In the genomic region with DNA sequence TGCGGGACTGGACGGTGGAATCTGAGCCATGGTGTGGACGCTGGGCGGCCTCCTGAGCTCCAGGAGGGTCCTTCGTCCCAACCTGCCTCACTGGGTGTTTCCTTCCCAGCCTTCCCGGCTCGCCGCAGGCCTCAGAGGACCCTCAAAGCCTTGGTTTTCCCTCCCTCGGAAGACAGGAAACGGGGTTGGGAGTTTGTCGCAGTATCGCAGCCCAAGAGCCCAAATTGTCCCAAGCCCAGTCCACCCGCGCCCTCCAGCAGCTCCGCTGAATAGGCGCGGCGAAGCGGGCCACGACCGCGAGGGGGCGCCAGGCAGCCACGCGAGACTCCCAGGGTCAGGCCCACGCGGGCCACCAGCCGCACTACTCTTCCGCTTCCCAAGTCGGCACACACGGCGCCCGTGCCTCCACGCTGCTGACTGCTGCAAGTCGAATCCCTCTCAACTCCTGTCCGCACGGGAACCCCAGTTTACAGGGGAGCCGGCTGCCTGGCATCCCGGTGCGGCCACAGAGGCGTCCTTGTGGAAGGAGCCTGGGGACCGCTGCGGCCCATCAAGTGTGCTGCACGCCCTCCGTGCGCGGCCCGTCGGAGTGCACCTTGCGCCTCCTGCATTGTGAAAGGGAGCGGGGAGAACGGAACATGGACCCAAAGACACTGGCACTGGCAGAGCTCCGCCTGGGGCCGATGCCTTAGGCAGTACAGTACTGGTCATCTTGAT, we compare ENCODE assay signal across 1 cellular context.
TF ChIP-seq lines count a peak whose summit lies in the region.

No MANE protein-coding gene starts in this region.

TF ChIP-seq in WTC11, 78 proteins besides CTCF, POLR2A, EP300 and RAD21 (continues in another document):
- TF ChIP-seq FOXK1 (CRISPR knock-in tag; IDR thresholded peaks at IDR 0.05), result no peak; the same call in 1 of the 2 replicates
- TF ChIP-seq, protein P1, sequence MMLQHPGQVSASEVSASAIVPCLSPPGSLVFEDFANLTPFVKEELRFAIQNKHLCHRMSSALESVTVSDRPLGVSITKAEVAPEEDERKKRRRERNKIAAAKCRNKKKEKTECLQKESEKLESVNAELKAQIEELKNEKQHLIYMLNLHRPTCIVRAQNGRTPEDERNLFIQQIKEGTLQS (CRISPR knock-in tag; conservative IDR thresholded peaks at IDR 0.05), result no peak
- TF ChIP-seq, protein P2, sequence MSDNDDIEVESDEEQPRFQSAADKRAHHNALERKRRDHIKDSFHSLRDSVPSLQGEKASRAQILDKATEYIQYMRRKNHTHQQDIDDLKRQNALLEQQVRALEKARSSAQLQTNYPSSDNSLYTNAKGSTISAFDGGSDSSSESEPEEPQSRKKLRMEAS (CRISPR knock-in tag; IDR thresholded peaks at IDR 0.05), result peak; percentile 54; the same call in 1 of the 2 replicates
- TF ChIP-seq NR3C1 (CRISPR knock-in tag; conservative IDR thresholded peaks at IDR 0.05; ENCODE audit: low read depth), result no peak
- TF ChIP-seq TP53 (CRISPR knock-in tag; IDR thresholded peaks at IDR 0.05), result no peak
- TF ChIP-seq, protein P3, sequence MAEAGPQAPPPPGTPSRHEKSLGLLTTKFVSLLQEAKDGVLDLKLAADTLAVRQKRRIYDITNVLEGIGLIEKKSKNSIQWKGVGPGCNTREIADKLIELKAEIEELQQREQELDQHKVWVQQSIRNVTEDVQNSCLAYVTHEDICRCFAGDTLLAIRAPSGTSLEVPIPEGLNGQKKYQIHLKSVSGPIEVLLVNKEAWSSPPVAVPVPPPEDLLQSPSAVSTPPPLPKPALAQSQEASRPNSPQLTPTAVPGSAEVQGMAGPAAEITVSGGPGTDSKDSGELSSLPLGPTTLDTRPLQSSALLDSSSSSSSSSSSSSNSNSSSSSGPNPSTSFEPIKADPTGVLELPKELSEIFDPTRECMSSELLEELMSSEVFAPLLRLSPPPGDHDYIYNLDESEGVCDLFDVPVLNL (CRISPR knock-in tag; IDR thresholded peaks at IDR 0.05; ENCODE audit: borderline replicate concordance, low read depth), result no peak
- TF ChIP-seq, protein P4, sequence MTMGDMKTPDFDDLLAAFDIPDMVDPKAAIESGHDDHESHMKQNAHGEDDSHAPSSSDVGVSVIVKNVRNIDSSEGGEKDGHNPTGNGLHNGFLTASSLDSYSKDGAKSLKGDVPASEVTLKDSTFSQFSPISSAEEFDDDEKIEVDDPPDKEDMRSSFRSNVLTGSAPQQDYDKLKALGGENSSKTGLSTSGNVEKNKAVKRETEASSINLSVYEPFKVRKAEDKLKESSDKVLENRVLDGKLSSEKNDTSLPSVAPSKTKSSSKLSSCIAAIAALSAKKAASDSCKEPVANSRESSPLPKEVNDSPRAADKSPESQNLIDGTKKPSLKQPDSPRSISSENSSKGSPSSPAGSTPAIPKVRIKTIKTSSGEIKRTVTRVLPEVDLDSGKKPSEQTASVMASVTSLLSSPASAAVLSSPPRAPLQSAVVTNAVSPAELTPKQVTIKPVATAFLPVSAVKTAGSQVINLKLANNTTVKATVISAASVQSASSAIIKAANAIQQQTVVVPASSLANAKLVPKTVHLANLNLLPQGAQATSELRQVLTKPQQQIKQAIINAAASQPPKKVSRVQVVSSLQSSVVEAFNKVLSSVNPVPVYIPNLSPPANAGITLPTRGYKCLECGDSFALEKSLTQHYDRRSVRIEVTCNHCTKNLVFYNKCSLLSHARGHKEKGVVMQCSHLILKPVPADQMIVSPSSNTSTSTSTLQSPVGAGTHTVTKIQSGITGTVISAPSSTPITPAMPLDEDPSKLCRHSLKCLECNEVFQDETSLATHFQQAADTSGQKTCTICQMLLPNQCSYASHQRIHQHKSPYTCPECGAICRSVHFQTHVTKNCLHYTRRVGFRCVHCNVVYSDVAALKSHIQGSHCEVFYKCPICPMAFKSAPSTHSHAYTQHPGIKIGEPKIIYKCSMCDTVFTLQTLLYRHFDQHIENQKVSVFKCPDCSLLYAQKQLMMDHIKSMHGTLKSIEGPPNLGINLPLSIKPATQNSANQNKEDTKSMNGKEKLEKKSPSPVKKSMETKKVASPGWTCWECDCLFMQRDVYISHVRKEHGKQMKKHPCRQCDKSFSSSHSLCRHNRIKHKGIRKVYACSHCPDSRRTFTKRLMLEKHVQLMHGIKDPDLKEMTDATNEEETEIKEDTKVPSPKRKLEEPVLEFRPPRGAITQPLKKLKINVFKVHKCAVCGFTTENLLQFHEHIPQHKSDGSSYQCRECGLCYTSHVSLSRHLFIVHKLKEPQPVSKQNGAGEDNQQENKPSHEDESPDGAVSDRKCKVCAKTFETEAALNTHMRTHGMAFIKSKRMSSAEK (CRISPR knock-in tag; IDR thresholded peaks at IDR 0.05; ENCODE audit: borderline replicate concordance), result no peak
- peak; percentile 65; the same call in 1 of the 2 replicates for TF ChIP-seq GABPB1 (CRISPR knock-in tag; IDR thresholded peaks at IDR 0.05)
- TF ChIP-seq HMGA2 (CRISPR knock-in tag; IDR thresholded peaks at IDR 0.05), result no peak
- TF ChIP-seq SOX15 (CRISPR knock-in tag; IDR thresholded peaks at IDR 0.05), result no peak
- TF ChIP-seq, protein P5, sequence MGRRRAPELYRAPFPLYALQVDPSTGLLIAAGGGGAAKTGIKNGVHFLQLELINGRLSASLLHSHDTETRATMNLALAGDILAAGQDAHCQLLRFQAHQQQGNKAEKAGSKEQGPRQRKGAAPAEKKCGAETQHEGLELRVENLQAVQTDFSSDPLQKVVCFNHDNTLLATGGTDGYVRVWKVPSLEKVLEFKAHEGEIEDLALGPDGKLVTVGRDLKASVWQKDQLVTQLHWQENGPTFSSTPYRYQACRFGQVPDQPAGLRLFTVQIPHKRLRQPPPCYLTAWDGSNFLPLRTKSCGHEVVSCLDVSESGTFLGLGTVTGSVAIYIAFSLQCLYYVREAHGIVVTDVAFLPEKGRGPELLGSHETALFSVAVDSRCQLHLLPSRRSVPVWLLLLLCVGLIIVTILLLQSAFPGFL (CRISPR knock-in tag; IDR thresholded peaks at IDR 0.05; ENCODE audit: borderline replicate concordance), result no peak
- TF ChIP-seq, protein P6, sequence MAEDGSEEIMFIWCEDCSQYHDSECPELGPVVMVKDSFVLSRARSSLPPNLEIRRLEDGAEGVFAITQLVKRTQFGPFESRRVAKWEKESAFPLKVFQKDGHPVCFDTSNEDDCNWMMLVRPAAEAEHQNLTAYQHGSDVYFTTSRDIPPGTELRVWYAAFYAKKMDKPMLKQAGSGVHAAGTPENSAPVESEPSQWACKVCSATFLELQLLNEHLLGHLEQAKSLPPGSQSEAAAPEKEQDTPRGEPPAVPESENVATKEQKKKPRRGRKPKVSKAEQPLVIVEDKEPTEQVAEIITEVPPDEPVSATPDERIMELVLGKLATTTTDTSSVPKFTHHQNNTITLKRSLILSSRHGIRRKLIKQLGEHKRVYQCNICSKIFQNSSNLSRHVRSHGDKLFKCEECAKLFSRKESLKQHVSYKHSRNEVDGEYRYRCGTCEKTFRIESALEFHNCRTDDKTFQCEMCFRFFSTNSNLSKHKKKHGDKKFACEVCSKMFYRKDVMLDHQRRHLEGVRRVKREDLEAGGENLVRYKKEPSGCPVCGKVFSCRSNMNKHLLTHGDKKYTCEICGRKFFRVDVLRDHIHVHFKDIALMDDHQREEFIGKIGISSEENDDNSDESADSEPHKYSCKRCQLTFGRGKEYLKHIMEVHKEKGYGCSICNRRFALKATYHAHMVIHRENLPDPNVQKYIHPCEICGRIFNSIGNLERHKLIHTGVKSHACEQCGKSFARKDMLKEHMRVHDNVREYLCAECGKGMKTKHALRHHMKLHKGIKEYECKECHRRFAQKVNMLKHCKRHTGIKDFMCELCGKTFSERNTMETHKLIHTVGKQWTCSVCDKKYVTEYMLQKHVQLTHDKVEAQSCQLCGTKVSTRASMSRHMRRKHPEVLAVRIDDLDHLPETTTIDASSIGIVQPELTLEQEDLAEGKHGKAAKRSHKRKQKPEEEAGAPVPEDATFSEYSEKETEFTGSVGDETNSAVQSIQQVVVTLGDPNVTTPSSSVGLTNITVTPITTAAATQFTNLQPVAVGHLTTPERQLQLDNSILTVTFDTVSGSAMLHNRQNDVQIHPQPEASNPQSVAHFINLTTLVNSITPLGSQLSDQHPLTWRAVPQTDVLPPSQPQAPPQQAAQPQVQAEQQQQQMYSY (CRISPR knock-in tag; IDR thresholded peaks at IDR 0.05), result peak; percentile 44; the same call in 1 of the 2 replicates
- no peak for TF ChIP-seq EMX1 (CRISPR knock-in tag; IDR thresholded peaks at IDR 0.05)
- TF ChIP-seq PRRX2 (CRISPR knock-in tag; IDR thresholded peaks at IDR 0.05), result no peak; the same call in 1 of the 2 replicates
- TF ChIP-seq ELF4 (CRISPR knock-in tag; IDR thresholded peaks at IDR 0.05; ENCODE audit: low read depth), result no peak
- peak; percentile 94; the same call in 1 of the 2 replicates for TF ChIP-seq RELA (CRISPR knock-in tag; IDR thresholded peaks at IDR 0.05; ENCODE audit: borderline replicate concordance)
- TF ChIP-seq, protein P7, sequence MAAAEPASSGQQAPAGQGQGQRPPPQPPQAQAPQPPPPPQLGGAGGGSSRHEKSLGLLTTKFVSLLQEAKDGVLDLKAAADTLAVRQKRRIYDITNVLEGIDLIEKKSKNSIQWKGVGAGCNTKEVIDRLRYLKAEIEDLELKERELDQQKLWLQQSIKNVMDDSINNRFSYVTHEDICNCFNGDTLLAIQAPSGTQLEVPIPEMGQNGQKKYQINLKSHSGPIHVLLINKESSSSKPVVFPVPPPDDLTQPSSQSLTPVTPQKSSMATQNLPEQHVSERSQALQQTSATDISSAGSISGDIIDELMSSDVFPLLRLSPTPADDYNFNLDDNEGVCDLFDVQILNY (CRISPR knock-in tag; IDR thresholded peaks at IDR 0.05), result peak; percentile 77; the same call in 1 of the 2 replicates
- TF ChIP-seq ZNF219 (CRISPR knock-in tag; IDR thresholded peaks at IDR 0.05; ENCODE audit: borderline replicate concordance), result no peak
- TF ChIP-seq CREB1 (CRISPR knock-in tag; IDR thresholded peaks at IDR 0.05), result no peak
- TF ChIP-seq NFATC4 (CRISPR knock-in tag; IDR thresholded peaks at IDR 0.05), result no peak
- TF ChIP-seq, protein P8, sequence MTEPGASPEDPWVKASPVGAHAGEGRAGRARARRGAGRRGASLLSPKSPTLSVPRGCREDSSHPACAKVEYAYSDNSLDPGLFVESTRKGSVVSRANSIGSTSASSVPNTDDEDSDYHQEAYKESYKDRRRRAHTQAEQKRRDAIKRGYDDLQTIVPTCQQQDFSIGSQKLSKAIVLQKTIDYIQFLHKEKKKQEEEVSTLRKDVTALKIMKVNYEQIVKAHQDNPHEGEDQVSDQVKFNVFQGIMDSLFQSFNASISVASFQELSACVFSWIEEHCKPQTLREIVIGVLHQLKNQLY (CRISPR knock-in tag; IDR thresholded peaks at IDR 0.05), result no peak
- TF ChIP-seq GTF2I (CRISPR knock-in tag; conservative IDR thresholded peaks at IDR 0.05), result no peak
- TF ChIP-seq, protein P9, sequence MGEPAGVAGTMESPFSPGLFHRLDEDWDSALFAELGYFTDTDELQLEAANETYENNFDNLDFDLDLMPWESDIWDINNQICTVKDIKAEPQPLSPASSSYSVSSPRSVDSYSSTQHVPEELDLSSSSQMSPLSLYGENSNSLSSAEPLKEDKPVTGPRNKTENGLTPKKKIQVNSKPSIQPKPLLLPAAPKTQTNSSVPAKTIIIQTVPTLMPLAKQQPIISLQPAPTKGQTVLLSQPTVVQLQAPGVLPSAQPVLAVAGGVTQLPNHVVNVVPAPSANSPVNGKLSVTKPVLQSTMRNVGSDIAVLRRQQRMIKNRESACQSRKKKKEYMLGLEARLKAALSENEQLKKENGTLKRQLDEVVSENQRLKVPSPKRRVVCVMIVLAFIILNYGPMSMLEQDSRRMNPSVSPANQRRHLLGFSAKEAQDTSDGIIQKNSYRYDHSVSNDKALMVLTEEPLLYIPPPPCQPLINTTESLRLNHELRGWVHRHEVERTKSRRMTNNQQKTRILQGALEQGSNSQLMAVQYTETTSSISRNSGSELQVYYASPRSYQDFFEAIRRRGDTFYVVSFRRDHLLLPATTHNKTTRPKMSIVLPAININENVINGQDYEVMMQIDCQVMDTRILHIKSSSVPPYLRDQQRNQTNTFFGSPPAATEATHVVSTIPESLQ (CRISPR knock-in tag; IDR thresholded peaks at IDR 0.05), result no peak
- no peak for TF ChIP-seq ATF1 (CRISPR knock-in tag; IDR thresholded peaks at IDR 0.05)
- TF ChIP-seq JAZF1 (CRISPR knock-in tag; IDR thresholded peaks at IDR 0.05), result no peak
- 0 out of 2 replicates have a peak, but pooled peaks have one; percentile 32 for TF ChIP-seq CREM (CRISPR knock-in tag; IDR thresholded peaks at IDR 0.05)
- no peak for TF ChIP-seq NR2C2 (CRISPR knock-in tag; IDR thresholded peaks at IDR 0.05)
- TF ChIP-seq, protein P10, sequence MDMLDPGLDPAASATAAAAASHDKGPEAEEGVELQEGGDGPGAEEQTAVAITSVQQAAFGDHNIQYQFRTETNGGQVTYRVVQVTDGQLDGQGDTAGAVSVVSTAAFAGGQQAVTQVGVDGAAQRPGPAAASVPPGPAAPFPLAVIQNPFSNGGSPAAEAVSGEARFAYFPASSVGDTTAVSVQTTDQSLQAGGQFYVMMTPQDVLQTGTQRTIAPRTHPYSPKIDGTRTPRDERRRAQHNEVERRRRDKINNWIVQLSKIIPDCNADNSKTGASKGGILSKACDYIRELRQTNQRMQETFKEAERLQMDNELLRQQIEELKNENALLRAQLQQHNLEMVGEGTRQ (CRISPR knock-in tag; IDR thresholded peaks at IDR 0.05), result no peak
- TF ChIP-seq, protein P11, sequence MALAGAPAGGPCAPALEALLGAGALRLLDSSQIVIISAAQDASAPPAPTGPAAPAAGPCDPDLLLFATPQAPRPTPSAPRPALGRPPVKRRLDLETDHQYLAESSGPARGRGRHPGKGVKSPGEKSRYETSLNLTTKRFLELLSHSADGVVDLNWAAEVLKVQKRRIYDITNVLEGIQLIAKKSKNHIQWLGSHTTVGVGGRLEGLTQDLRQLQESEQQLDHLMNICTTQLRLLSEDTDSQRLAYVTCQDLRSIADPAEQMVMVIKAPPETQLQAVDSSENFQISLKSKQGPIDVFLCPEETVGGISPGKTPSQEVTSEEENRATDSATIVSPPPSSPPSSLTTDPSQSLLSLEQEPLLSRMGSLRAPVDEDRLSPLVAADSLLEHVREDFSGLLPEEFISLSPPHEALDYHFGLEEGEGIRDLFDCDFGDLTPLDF (CRISPR knock-in tag; IDR thresholded peaks at IDR 0.05), result no peak
- TF ChIP-seq, protein P12, sequence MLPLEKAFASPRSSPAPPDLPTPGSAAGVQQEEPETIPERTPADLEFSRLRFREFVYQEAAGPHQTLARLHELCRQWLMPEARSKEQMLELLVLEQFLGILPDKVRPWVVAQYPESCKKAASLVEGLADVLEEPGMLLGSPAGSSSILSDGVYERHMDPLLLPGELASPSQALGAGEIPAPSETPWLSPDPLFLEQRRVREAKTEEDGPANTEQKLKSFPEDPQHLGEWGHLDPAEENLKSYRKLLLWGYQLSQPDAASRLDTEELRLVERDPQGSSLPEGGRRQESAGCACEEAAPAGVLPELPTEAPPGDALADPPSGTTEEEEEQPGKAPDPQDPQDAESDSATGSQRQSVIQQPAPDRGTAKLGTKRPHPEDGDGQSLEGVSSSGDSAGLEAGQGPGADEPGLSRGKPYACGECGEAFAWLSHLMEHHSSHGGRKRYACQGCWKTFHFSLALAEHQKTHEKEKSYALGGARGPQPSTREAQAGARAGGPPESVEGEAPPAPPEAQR (CRISPR knock-in tag; IDR thresholded peaks at IDR 0.05), result no peak
- TF ChIP-seq, protein P13, sequence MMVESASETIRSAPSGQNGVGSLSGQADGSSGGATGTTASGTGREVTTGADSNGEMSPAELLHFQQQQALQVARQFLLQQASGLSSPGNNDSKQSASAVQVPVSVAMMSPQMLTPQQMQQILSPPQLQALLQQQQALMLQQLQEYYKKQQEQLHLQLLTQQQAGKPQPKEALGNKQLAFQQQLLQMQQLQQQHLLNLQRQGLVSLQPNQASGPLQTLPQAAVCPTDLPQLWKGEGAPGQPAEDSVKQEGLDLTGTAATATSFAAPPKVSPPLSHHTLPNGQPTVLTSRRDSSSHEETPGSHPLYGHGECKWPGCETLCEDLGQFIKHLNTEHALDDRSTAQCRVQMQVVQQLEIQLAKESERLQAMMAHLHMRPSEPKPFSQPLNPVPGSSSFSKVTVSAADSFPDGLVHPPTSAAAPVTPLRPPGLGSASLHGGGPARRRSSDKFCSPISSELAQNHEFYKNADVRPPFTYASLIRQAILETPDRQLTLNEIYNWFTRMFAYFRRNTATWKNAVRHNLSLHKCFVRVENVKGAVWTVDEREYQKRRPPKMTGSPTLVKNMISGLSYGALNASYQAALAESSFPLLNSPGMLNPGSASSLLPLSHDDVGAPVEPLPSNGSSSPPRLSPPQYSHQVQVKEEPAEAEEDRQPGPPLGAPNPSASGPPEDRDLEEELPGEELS (CRISPR knock-in tag; IDR thresholded peaks at IDR 0.05), result no peak; the same call in 1 of the 2 replicates
- TF ChIP-seq ZNF232 (CRISPR knock-in tag; IDR thresholded peaks at IDR 0.05), result peak; percentile 64; the same call in 1 of the 2 replicates
